8 cellular contexts compared by ENCODE assay signal in genomic region chr12:132190012-132190755, GRCh38. TPM values are rescaled to one million over a fixed set of nuclear protein-coding genes. Genes with fewer than 3 reads are reported as not detected.
DNase-seq lines count a peak whose midpoint lies in the region; ATAC-seq and TF ChIP-seq lines count a peak whose summit lies in the region.

No MANE protein-coding gene starts in this region.

- peak overlapping the region; percentile 89 for H3K4me3 Mint-ChIP-seq in activated T-helper 17 cell treated with anti-CD3 and anti-CD28 coated beads, Interleukin-2, amount 50 U/mL, for 72 hours
- peak overlapping the region; percentile 85 to 86 for H3K4me3 Mint-ChIP-seq in stimulated activated naive B cell treated with anti-CD40 and anti-IgM and Interleukin-4, amounts not matched to agents 10 μg/mL and 1 μg/mL and 100 μg/mL, for 72 hours

- no peaks in the 10 kb centered on the region for H3K79me2 ChIP-seq in SK-N-SH (ENCODE audit: insufficient read depth)

- H3K27ac ChIP-seq in SK-N-SH (ENCODE audit: low read depth in 2 of 2, low read length in 1 of 2) (no peak overlapping the region), iPS-18a (ENCODE audit: low read length) (no peak overlapping the region)

- WGBS in SK-N-SH (ENCODE audit: low lambda C conversion rate) = 34% methylated on average over 23 of the region's 59 CpGs

- peaks cover 7% of the 10 kb centered on the region for H3K4me1 Mint-ChIP-seq in activated T-helper 17 cell treated with anti-CD3 and anti-CD28 coated beads, Interleukin-2, amount 50 U/mL, for 72 hours
- H3K4me1 Mint-ChIP-seq in stimulated activated naive B cell treated with anti-CD40 and anti-IgM and Interleukin-4, amounts not matched to agents 10 μg/mL and 1 μg/mL and 100 μg/mL, for 72 hours = peaks cover 13 to 45% of the 10 kb centered on the region in 2 donors

- POLR2A ChIA-PET in SK-N-SH (lab: Yijun Ruan, JAX) = no interaction called here

- CTCF ChIA-PET in SK-N-SH (lab: Yijun Ruan, JAX) = interaction anchor here (1.2 to 1.9 kb wide), 3 partner anchors 224 to 225 kb away, joined by 4 to 7 read pairs (median 4); no protein-coding TSS in a partner anchor

- H3K9ac ChIP-seq in SK-N-SH (no peak overlapping the region), iPS-18a (ENCODE audit: low read length) (no peak overlapping the region)

- H2AFZ ChIP-seq in SK-N-SH (ENCODE audit: low read depth) = peak overlapping the region; percentile 30; the same call in 1 of the 2 replicates

- no peak for TF ChIP-seq RAD21 in SK-N-SH (IDR thresholded peaks at IDR 0.05; ENCODE audit: low read length)

- H3K36me3 ChIP-seq in SK-N-SH (replicated peaks in 1 of 2; ENCODE audit: control insufficient read depth in 1 of 2, insufficient read depth in 2 of 2, low read length in 1 of 2) (no peaks in the 10 kb centered on the region), iPS-18a (ENCODE audit: control insufficient read depth, low read depth, low read length) (no peaks in the 10 kb centered on the region)

- H3K9me2 ChIP-seq in SK-N-SH = no peaks in the 10 kb centered on the region

- DNase-seq in SK-N-SH = no peak
- DNase-seq in stimulated activated naive B cell treated with anti-CD40 and anti-IgM and Interleukin-4, amounts not matched to agents 10 μg/mL and 1 μg/mL and 100 μg/mL, for 72 hours = no peak
- no peak for DNase-seq in COR-L47 (lab: John Stamatoyannopoulos, UW)
- DNase-seq in HK-2 (ENCODE audit: unreplicated experiment) = no peak

- no peaks in the 10 kb centered on the region for H3F3A ChIP-seq in SK-N-SH (replicated peaks; ENCODE audit: insufficient read depth)

- peaks cover 7% of the 10 kb centered on the region for H3K9me3 Mint-ChIP-seq in activated T-helper 17 cell treated with anti-CD3 and anti-CD28 coated beads, Interleukin-2, amount 50 U/mL, for 72 hours
- peaks cover 7 to 12% of the 10 kb centered on the region in 2 donors for H3K9me3 Mint-ChIP-seq in stimulated activated naive B cell treated with anti-CD40 and anti-IgM and Interleukin-4, amounts not matched to agents 10 μg/mL and 1 μg/mL and 100 μg/mL, for 72 hours

- no peaks in the 10 kb centered on the region for H3K36me3 Mint-ChIP-seq in activated T-helper 17 cell treated with anti-CD3 and anti-CD28 coated beads, Interleukin-2, amount 50 U/mL, for 72 hours (ENCODE audit: low read depth)
- peaks cover 8 to 10% of the 10 kb centered on the region in 2 donors for H3K36me3 Mint-ChIP-seq in stimulated activated naive B cell treated with anti-CD40 and anti-IgM and Interleukin-4, amounts not matched to agents 10 μg/mL and 1 μg/mL and 100 μg/mL, for 72 hours

- peaks cover 100% of the 10 kb centered on the region for H3K27me3 ChIP-seq in SK-N-SH (ENCODE audit: insufficient read depth)
- H3K27me3 ChIP-seq in iPS-18a (ENCODE audit: control insufficient read depth, insufficient read depth, low read length) = peaks cover 94% of the 10 kb centered on the region

- H3K4me2 ChIP-seq in SK-N-SH = peak overlapping the region; percentile 68; the same call in 1 of the 2 replicates

- TF ChIP-seq EP300 in SK-N-SH (IDR thresholded peaks at IDR 0.05; ENCODE audit: borderline replicate concordance in 1 of 2, low read depth in 1 of 2, low read length in 1 of 2) = no peak

- H3K27me3 Mint-ChIP-seq in activated T-helper 17 cell treated with anti-CD3 and anti-CD28 coated beads, Interleukin-2, amount 50 U/mL, for 72 hours = no peaks in the 10 kb centered on the region
- peaks cover 7 to 32% of the 10 kb centered on the region in 2 donors for H3K27me3 Mint-ChIP-seq in stimulated activated naive B cell treated with anti-CD40 and anti-IgM and Interleukin-4, amounts not matched to agents 10 μg/mL and 1 μg/mL and 100 μg/mL, for 72 hours

- H3K9me3 ChIP-seq in SK-N-SH = no peaks in the 10 kb centered on the region
- peaks cover 6% of the 10 kb centered on the region for H3K9me3 ChIP-seq in iPS-18a (ENCODE audit: control insufficient read depth, low read depth, low read length)

- peak overlapping the region in 1 of 2 experiments; percentile 21; a peak in 3 of 4 replicates for H3K4me3 ChIP-seq in SK-N-SH (ENCODE audit: low read depth in 2 of 2, low read length in 1 of 2)
- peak overlapping the region; percentile 53 for H3K4me3 ChIP-seq in iPS-18a (ENCODE audit: low read length)

- no peak for TF ChIP-seq CTCF in SK-N-SH (IDR thresholded peaks at IDR 0.05)

- peaks cover 0 to 3% of the 10 kb centered on the region in 2 experiments; a peak in 1 of 4 replicates for H3K4me1 ChIP-seq in SK-N-SH (ENCODE audit: control insufficient read depth in 1 of 2, insufficient read depth in 2 of 2, low read depth in 1 of 2, low read length in 1 of 2)
- peaks cover 5% of the 10 kb centered on the region for H3K4me1 ChIP-seq in iPS-18a (ENCODE audit: control insufficient read depth, low read depth, low read length)

- peak overlapping the region; percentile 82 for H3K27ac Mint-ChIP-seq in activated T-helper 17 cell treated with anti-CD3 and anti-CD28 coated beads, Interleukin-2, amount 50 U/mL, for 72 hours
- H3K27ac Mint-ChIP-seq in stimulated activated naive B cell treated with anti-CD40 and anti-IgM and Interleukin-4, amounts not matched to agents 10 μg/mL and 1 μg/mL and 100 μg/mL, for 72 hours = peak overlapping the region; percentile 81

- ATAC-seq in SK-N-SH treated with all-trans-retinoic acid at 6 μM for 48 hours (no peak; the same call in 2 of the 3 replicates), HG02981 (IDR thresholded peaks at IDR 0.05; ENCODE audit: unreplicated experiment) (peak; percentile 22)
- ATAC-seq in activated T-helper 17 cell treated with anti-CD3 and anti-CD28 coated beads, Interleukin-2, amount 50 U/mL, for 72 hours (replicated peaks) = peak; percentile 18
- peak; percentile 24 to 34 for ATAC-seq in stimulated activated naive B cell treated with anti-CD40 and anti-IgM and Interleukin-4, amounts not matched to agents 10 μg/mL and 1 μg/mL and 100 μg/mL, for 72 hours (replicated peaks)

- no peaks in the 10 kb centered on the region for H4K20me1 ChIP-seq in SK-N-SH (ENCODE audit: insufficient read depth)

TF ChIP-seq in SK-N-SH, 30 proteins besides CTCF, POLR2A, EP300 and RAD21 (continues in another document):
- 0 out of 2 replicates have a peak, but pooled peaks have one; percentile 45 for TF ChIP-seq EZH2phosphoT487 (IDR thresholded peaks at IDR 0.05; ENCODE audit: borderline replicate concordance, low read depth)

TF ChIP-seq in SK-N-SH treated with all-trans-retinoic acid at 6 μM for 48 hours, 23 proteins besides CTCF, POLR2A, EP300 and RAD21 (continues in another document):
- TF ChIP-seq GLIS3 (CRISPR knock-in tag; IDR thresholded peaks at IDR 0.05) = no peak
- TF ChIP-seq OSR1 (CRISPR knock-in tag; IDR thresholded peaks at IDR 0.05) = no peak
- no peak for TF ChIP-seq CSRNP3 (CRISPR knock-in tag; IDR thresholded peaks at IDR 0.05)
- no peak for TF ChIP-seq TCF4 (CRISPR knock-in tag; IDR thresholded peaks at IDR 0.05; ENCODE audit: borderline replicate concordance)
- TF ChIP-seq TSHZ2 (CRISPR knock-in tag; IDR thresholded peaks at IDR 0.05) = no peak

RNA-seq across cellular contexts. Expression of gene NOC4L, which starts 45.9 kb away (rescaled TPM):
- polyA plus RNA-seq in SK-N-SH (2012; rRNA removed) = 8.3 and 12.9 TPM in 2 replicates
- polyA plus RNA-seq in SK-N-SH (2012; cell fraction: cytosol; rRNA removed) = 5.0 and 8.1 TPM in 2 replicates
- polyA plus RNA-seq in SK-N-SH (2012; cell fraction: nucleus; rRNA removed) = 17.1 and 25.2 TPM in 2 replicates
- total RNA-seq in activated T-helper 17 cell treated with anti-CD3 and anti-CD28 coated beads, Interleukin-2, amount 50 U/mL, for 72 hours = 10 to 100 TPM; 17.0 to 39.9 TPM

RNA-seq across cellular contexts. Expression of gene DDX51, which starts 46.1 kb away (rescaled TPM):
- 14.4 and 17.3 TPM in 2 replicates for polyA plus RNA-seq in SK-N-SH (2012; rRNA removed)
- polyA plus RNA-seq in SK-N-SH (2012; cell fraction: cytosol; rRNA removed) = 4.5 and 5.9 TPM in 2 replicates
- polyA plus RNA-seq in SK-N-SH (2012; cell fraction: nucleus; rRNA removed) = 65.1 and 90.9 TPM in 2 replicates
- total RNA-seq in activated T-helper 17 cell treated with anti-CD3 and anti-CD28 coated beads, Interleukin-2, amount 50 U/mL, for 72 hours = 10 to 100 TPM; 20.7 to 44.5 TPM
